Comparison of ENCODE assay signal across 1 cellular context in genomic region chr4:74095482-74095881, GRCh38.
TF ChIP-seq lines count a peak whose summit lies in the region.

No MANE protein-coding gene starts in this region.

TF ChIP-seq in endothelial cell of umbilical vein, 7 proteins besides CTCF, POLR2A, EP300 and RAD21:
- no peak for TF ChIP-seq POLR2AphosphoS5 (IDR thresholded peaks at IDR 0.05; ENCODE audit: insufficient read depth, low read depth, low read length)
- no peak for TF ChIP-seq EZH2 (IDR thresholded peaks at IDR 0.05; ENCODE audit: borderline replicate concordance, low read depth, low read length, severe bottlenecking)
- no peak for TF ChIP-seq JUN (IDR thresholded peaks at IDR 0.05; ENCODE audit: borderline replicate concordance, insufficient read depth, insufficient read length, low read depth)
- TF ChIP-seq MAX (IDR thresholded peaks at IDR 0.05; ENCODE audit: insufficient read depth, insufficient read length), result no peak
- TF ChIP-seq FOS (IDR thresholded peaks at IDR 0.05; ENCODE audit: borderline replicate concordance, insufficient read depth, low read length), result no peak
- no peak for TF ChIP-seq MYC (IDR thresholded peaks at IDR 0.05; ENCODE audit: low read depth, low read length)
- TF ChIP-seq GATA2 (IDR thresholded peaks at IDR 0.05; ENCODE audit: insufficient read depth, insufficient read length, low read depth, low read length), result no peak
